Comparison of ENCODE assay signal across 9 cellular contexts in genomic region chr10:124389613-124390361, GRCh38. TPM values are rescaled to one million over a fixed set of nuclear protein-coding genes. Genes with fewer than 3 reads are reported as not detected.
DNase-seq lines count a peak whose midpoint lies in the region; ATAC-seq, FAIRE-seq and TF ChIP-seq lines count a peak whose summit lies in the region.
"Had no signal": no experiment of that assay in that cellular context is flagged by ENCODE, and none has a peak within 500 bp of the region (broad histone marks: within the 10 kb centered on the region; RNA-seq: fewer than 3 reads in every experiment).

No MANE protein-coding gene starts in this region.

- RAD21 ChIA-PET in GM12878 (lab: Charles Lee; ENCODE audit: unreplicated experiment), result interaction anchor here (0.8 to 6.0 kb wide), 13 partner anchors 9 to 399 kb away, joined by 3 to 90 read pairs (median 5); no protein-coding TSS in a partner anchor

- no peaks in the 10 kb centered on the region for H3K9me3 ChIP-seq in H9 (ENCODE audit: control insufficient read depth, low read depth, low read length)
- no peaks in the 10 kb centered on the region; the same call in 2 of the 3 replicates for H3K9me3 ChIP-seq in GM12878 (replicated peaks; ENCODE audit: control insufficient read depth, insufficient read depth, low read length)
- H3K9me3 ChIP-seq in naive thymus-derived CD4-positive, alpha-beta T cell (ENCODE audit: control insufficient read depth in 2 of 3, low read length in 3 of 3), result peaks cover 0 to 3% (median 0%) of the 10 kb centered on the region in 3 experiments
- H3K9me3 ChIP-seq: SJCRH30 had no signal

- H3K4me3 ChIP-seq in ACC112 (ENCODE audit: low read depth, low read length) (0 out of 2 replicates have a peak overlapping the region, but pooled peaks have one; percentile 17), GM12878 (no peak overlapping the region)
- H3K4me3 ChIP-seq in naive thymus-derived CD4-positive, alpha-beta T cell (ENCODE audit: low read length), result no peak overlapping the region

- H4K8ac ChIP-seq in H9 (replicated peaks; ENCODE audit: insufficient read length, low read depth, low read length), result no peak overlapping the region

- H3K4me2 ChIP-seq in H9 (ENCODE audit: insufficient read depth, insufficient read length, low read length) (peak overlapping the region; percentile 40), GM12878 (ENCODE audit: control insufficient read depth, insufficient read depth) (peak overlapping the region; percentile 63)

- H3K9ac ChIP-seq in H9 (ENCODE audit: extremely low read depth, insufficient read length, low read length) (no peak overlapping the region), GM12878 (ENCODE audit: control insufficient read depth, insufficient read depth, low read length) (no peak overlapping the region)

- TF ChIP-seq EP300 in GM12878 (IDR thresholded peaks at IDR 0.05; ENCODE audit: borderline replicate concordance in 1 of 2, control insufficient read depth in 1 of 2, low read depth in 2 of 2, low read length in 2 of 2), result no peak

- no peaks in the 10 kb centered on the region for H3K79me2 ChIP-seq in ACC112 (ENCODE audit: control insufficient read depth, insufficient read depth, low read length, unreplicated experiment)
- H3K79me2 ChIP-seq in H9 (ENCODE audit: insufficient read depth, low read length), result no peaks in the 10 kb centered on the region
- no peaks in the 10 kb centered on the region for H3K79me2 ChIP-seq in GM12878 (ENCODE audit: control insufficient read depth, insufficient read depth, low read length)

- H3K4me1 ChIP-seq in ACC112 (ENCODE audit: control insufficient read depth, insufficient read depth, low read length, unreplicated experiment), result no peaks in the 10 kb centered on the region
- peaks cover 2% of the 10 kb centered on the region; the same call in 1 of the 2 replicates for H3K4me1 ChIP-seq in H9 (ENCODE audit: insufficient read depth, low read length)
- no peaks in the 10 kb centered on the region for H3K4me1 ChIP-seq in GM12878 (ENCODE audit: control insufficient read depth, insufficient read depth, low read length)
- H3K4me1 ChIP-seq in naive thymus-derived CD4-positive, alpha-beta T cell (ENCODE audit: control insufficient read depth in 2 of 2, insufficient read depth in 2 of 2, low read length in 2 of 2), result peaks cover 4 to 5% of the 10 kb centered on the region in 2 donors
- H3K4me1 ChIP-seq: SJCRH30 had no signal

- no peak overlapping the region for H2BK20ac ChIP-seq in H9 (ENCODE audit: low read depth, low read length, poor library complexity, severe bottlenecking)

- H3K23ac ChIP-seq in H9 (ENCODE audit: insufficient read length, low read depth, low read length), result no peak overlapping the region

- no peak overlapping the region for H3T11ph ChIP-seq in H9 (ENCODE audit: low read length)

- H3K4me3 Mint-ChIP-seq in H9, result peak overlapping the region; percentile 31 to 56; a peak in 3 of 5 replicates
- H3K4me3 Mint-ChIP-seq in naive thymus-derived CD4-positive, alpha-beta T cell, result peak overlapping the region in 8 of 10 donors; percentile 9 to 67 (median 58)

- H4K91ac ChIP-seq in H9 (ENCODE audit: insufficient read length, low read depth, low read length), result no peak overlapping the region

- POLR2A ChIA-PET in GM12878 (lab: Charles Lee), result no interaction called here
- POLR2A ChIA-PET in naive thymus-derived CD4-positive, alpha-beta T cell (lab: Charles Lee), result interaction anchor here (0.6 to 1.0 kb wide), 4 partner anchors 14 to 582 kb away, joined by 3 read pairs; no protein-coding TSS in a partner anchor

- no peak overlapping the region for H2BK5ac ChIP-seq in H9 (ENCODE audit: insufficient read length, low read length)

- no peak for TF ChIP-seq RAD21 in GM12878 (IDR thresholded peaks at IDR 0.05; ENCODE audit: insufficient read depth, low read depth, low read length)

- H4K5ac ChIP-seq in H9 (ENCODE audit: insufficient read length, low read depth, low read length), result no peak overlapping the region

- intact Hi-C loops in GM12878 (cut with micrococcal nuclease; ENCODE audit: unreplicated experiment), result loop anchor here (1.0 to 10.0 kb wide), 5 partner anchors 103 to 395 kb away; no protein-coding TSS in a partner anchor
- intact Hi-C loops in naive thymus-derived CD4-positive, alpha-beta T cell (cut with micrococcal nuclease), result loop anchor here (1.0 to 10.0 kb wide), 11 partner anchors 14 to 1381 kb away; partner anchors contain the start of genes OAT (in 2 of the 2), IKZF5 (in 1 of the 2) and LHPP (in 1 of the 2)

- H3K36me3 ChIP-seq in ACC112 (ENCODE audit: insufficient read depth, low read length), result no peaks in the 10 kb centered on the region; the same call in 1 of the 2 replicates
- H3K36me3 ChIP-seq in GM12878 (ENCODE audit: control insufficient read depth in 2 of 2, insufficient read depth in 2 of 2, low read length in 1 of 2), result no peaks in the 10 kb centered on the region
- H3K36me3 ChIP-seq in naive thymus-derived CD4-positive, alpha-beta T cell (ENCODE audit: control insufficient read depth in 2 of 3, insufficient read depth in 3 of 3, low read length in 3 of 3), result no peaks in the 10 kb centered on the region
- H3K36me3 ChIP-seq: SJCRH30 had no signal

- no peak overlapping the region for H2AK5ac ChIP-seq in H9 (ENCODE audit: insufficient read length, low read length)

- H2AFZ ChIP-seq in ACC112 (ENCODE audit: low read length, unreplicated experiment) (peak overlapping the region; percentile 72), H9 (ENCODE audit: low read length) (peak overlapping the region; percentile 76), GM12878 (ENCODE audit: control insufficient read depth, low read depth, low read length) (peak overlapping the region; percentile 76)

- peaks cover 16% of the 10 kb centered on the region for H3K27me3 Mint-ChIP-seq in H9 (ENCODE audit: low read depth)
- peaks cover 0 to 5% (median 4%) of the 10 kb centered on the region in 5 donors for H3K27me3 Mint-ChIP-seq in naive thymus-derived CD4-positive, alpha-beta T cell

- CTCF ChIA-PET in GM12878 (lab: Yijun Ruan, JAX), result interaction anchor here (0.8 to 6.9 kb wide), 20 partner anchors 9 to 409 kb away, joined by 3 to 133 read pairs (median 5); no protein-coding TSS in a partner anchor
- CTCF ChIA-PET in naive thymus-derived CD4-positive, alpha-beta T cell (lab: Charles Lee), result interaction anchor here (0.6 to 7.1 kb wide), 16 partner anchors 10 to 1207 kb away, joined by 3 to 91 read pairs (median 3); no protein-coding TSS in a partner anchor

- no peak overlapping the region for H3K4ac ChIP-seq in H9 (ENCODE audit: low read depth, low read length)

- no peak overlapping the region for H3K18ac ChIP-seq in H9 (ENCODE audit: insufficient read length, low read depth, low read length)

- H3K27me3 ChIP-seq in ACC112 (ENCODE audit: insufficient read depth, low read length) (no peaks in the 10 kb centered on the region), H9 (ENCODE audit: insufficient read depth, low read length) (no peaks in the 10 kb centered on the region), GM12878 (replicated peaks in 1 of 2; ENCODE audit: control insufficient read depth in 2 of 2, insufficient read depth in 2 of 2, low read length in 1 of 2) (peaks cover 0 to 1% of the 10 kb centered on the region in 2 experiments; a peak in 2 of 4 replicates)
- H3K27me3 ChIP-seq in naive thymus-derived CD4-positive, alpha-beta T cell (ENCODE audit: control insufficient read depth in 2 of 2, insufficient read depth in 2 of 2, low read length in 2 of 2), result no peaks in the 10 kb centered on the region
- H3K27me3 ChIP-seq: SJCRH30 had no signal

- TF ChIP-seq CTCF in H9 (conservative IDR thresholded peaks at IDR 0.05) (no peak), GM12878 (IDR thresholded peaks at IDR 0.05 in 2 of 3, conservative IDR thresholded peaks at IDR 0.05 in 1 of 3; ENCODE audit: control insufficient read depth in 2 of 3, extremely low read depth in 1 of 3, insufficient read depth in 1 of 3, low read depth in 3 of 3, low read length in 3 of 3) (no peak)

- peak overlapping the region; percentile 46; the same call in 1 of the 2 replicates for H3K14ac ChIP-seq in H9 (ENCODE audit: insufficient read depth, low read length)

- no peaks in the 10 kb centered on the region for H3K36me3 Mint-ChIP-seq in H9 (ENCODE audit: insufficient read depth in 1 of 3, low read depth in 3 of 3)
- peaks cover 0 to 4% (median 0%) of the 10 kb centered on the region in 5 donors for H3K36me3 Mint-ChIP-seq in naive thymus-derived CD4-positive, alpha-beta T cell

- ATAC-seq in GM12878, result no peak
- ATAC-seq in naive thymus-derived CD4-positive, alpha-beta T cell, result no peak
- ATAC-seq in HG02763 (IDR thresholded peaks at IDR 0.05; ENCODE audit: unreplicated experiment), result no peak
- ATAC-seq in GM19395 (IDR thresholded peaks at IDR 0.05; ENCODE audit: unreplicated experiment), result no peak

- no peak overlapping the region for H2BK15ac ChIP-seq in H9 (ENCODE audit: low read depth, low read length)

- in situ Hi-C loops in GM12878 (cut with MboI), result loop anchor here (5.0 to 10.0 kb wide), 2 partner anchors 392 to 805 kb away; no protein-coding TSS in a partner anchor

- no peak for FAIRE-seq in GM12878 (lab: Jason Lieb, UNC)

- SMC1A ChIA-PET in GM12878 (lab: Charles Lee; ENCODE audit: uncharacterized antibody, unreplicated experiment), result interaction anchor here (0.8 to 6.3 kb wide), 12 partner anchors 14 to 399 kb away, joined by 3 to 57 read pairs (median 4); no protein-coding TSS in a partner anchor

- H4K20me1 ChIP-seq in H9 (ENCODE audit: control insufficient read depth, insufficient read depth, insufficient read length), result no peaks in the 10 kb centered on the region
- H4K20me1 ChIP-seq in GM12878 (ENCODE audit: control insufficient read depth, insufficient read depth), result no peaks in the 10 kb centered on the region

- peaks cover 15 to 37% of the 10 kb centered on the region in 2 experiments for H3K4me1 Mint-ChIP-seq in H9
- peaks cover 0 to 2% (median 0%) of the 10 kb centered on the region in 7 donors for H3K4me1 Mint-ChIP-seq in naive thymus-derived CD4-positive, alpha-beta T cell

- no peaks in the 10 kb centered on the region for H3K79me1 ChIP-seq in H9 (ENCODE audit: insufficient read depth, low read depth, low read length, poor library complexity, severe bottlenecking)

- H3K23me2 ChIP-seq in H9 (ENCODE audit: insufficient read length, low read depth, low read length, poor library complexity, severe bottlenecking), result peaks cover 4% of the 10 kb centered on the region

- H2BK12ac ChIP-seq in H9 (ENCODE audit: insufficient read length, low read depth, low read length), result no peak overlapping the region

- no peak for TF ChIP-seq POLR2A in GM12878 (IDR thresholded peaks at IDR 0.05; ENCODE audit: low read depth, low read length)

- no CpG with 5 or more reads among the region's 26 CpGs for WGBS in H9 (ENCODE audit: extremely low coverage, insufficient read length, low lambda C conversion rate)
- WGBS in GM12878 (ENCODE audit: insufficient coverage, insufficient replicate concordance, low lambda C conversion rate, missing lambda C conversion rate), result 60% methylated on average over 26 of the region's 26 CpGs

- H3K27ac ChIP-seq in ACC112 (ENCODE audit: low read depth, low read length) (no peak overlapping the region), H9 (ENCODE audit: insufficient read length, low read depth, low read length) (no peak overlapping the region), GM12878 (ENCODE audit: control insufficient read depth, insufficient read depth) (no peak overlapping the region)
- no peak overlapping the region for H3K27ac ChIP-seq in naive thymus-derived CD4-positive, alpha-beta T cell (ENCODE audit: low read depth, low read length)
- H3K27ac ChIP-seq: SJCRH30 had no signal

- H3K9me3 Mint-ChIP-seq in H9, result no peaks in the 10 kb centered on the region
- peaks cover 0 to 5% (median 0%) of the 10 kb centered on the region in 11 donors for H3K9me3 Mint-ChIP-seq in naive thymus-derived CD4-positive, alpha-beta T cell

- no peak for DNase-seq in H9
- DNase-seq in GM12878 (ENCODE audit: low read depth, low spot score), result no peak
- DNase-seq in naive thymus-derived CD4-positive, alpha-beta T cell, result no peak
- DNase-seq in NCI-H2227 (lab: John Stamatoyannopoulos, UW; ENCODE audit: unreplicated experiment), result no peak
- no peak for DNase-seq in NCI-H510A treated with DMSO at 0.1 percent for 48 hours (lab: John Stamatoyannopoulos, UW)

- no peak overlapping the region for H3K56ac ChIP-seq in H9 (ENCODE audit: insufficient read length, low read depth, low read length)

- no peak overlapping the region for H3K27ac Mint-ChIP-seq in H9
- H3K27ac Mint-ChIP-seq in naive thymus-derived CD4-positive, alpha-beta T cell, result peak overlapping the region in 1 of 9 donors; percentile 49

- no peak overlapping the region for H2BK120ac ChIP-seq in H9 (ENCODE audit: low read depth, low read length, poor library complexity, severe bottlenecking)

- no TSS peak for BruUV-seq in GM12878 (replicated peaks; lab: Mats Ljungman, UMichigan)

RNA-seq across cellular contexts. Expression of gene OAT, which starts 28.9 kb away (rescaled TPM):
- total RNA-seq in H9 (2021) (65.2 and 67.9 TPM in 2 replicates), GM12878 (2014; rRNA removed) (1.2 and 1.3 TPM in 2 replicates), GM12878 (2014; rRNA removed; fragmentation: Illumina TruSeq; extraction: Trizol) (1.4 and 1.5 TPM in 2 replicates), GM12878 (2021) (1.2 and 1.8 TPM in 2 replicates)
- total RNA-seq in GM12878 (2013; cell fraction: nucleolus; rRNA removed), result 0.79 and 3.2 TPM in 2 replicates
- polyA plus RNA-seq in GM12878 (2011; ENCODE audit: low read depth), result 6.5 TPM
- polyA plus RNA-seq in GM12878 (2011; rRNA removed) (9.8 and 12.2 TPM in 2 replicates), GM12878 (2014; fragmentation: Illumina TruSeq; extraction: Trizol) (1.1 and 1.4 TPM in 2 replicates), GM12878 (2014; fragmentation: Nextera tagmentation; extraction: Ambion mirVana) (1 to 10 TPM; 1.8 to 2.5 TPM), GM12878 (2014; rRNA removed) (1.4 and 1.6 TPM in 2 replicates), GM12878 (2016; fragmentation: Nextera tagmentation; extraction: Ambion mirVana) (1 to 10 TPM; 1.5 to 3.5 TPM)
- 4.3 and 5.0 TPM in 2 replicates for polyA plus RNA-seq in GM12878 (2011; cell fraction: cytosol; rRNA removed)
- polyA plus RNA-seq in GM12878 (2011; cell fraction: nucleus; rRNA removed), result 2.7 and 4.0 TPM in 2 replicates
- 6.3 and 10.0 TPM in 2 replicates for polyA plus RNA-seq in GM12878 (2012)
- polyA minus RNA-seq in GM12878 (2011; rRNA and poly(A)+ RNA removed), result 3.7 and 5.0 TPM in 2 replicates
- polyA minus RNA-seq in GM12878 (2011; cell fraction: cytosol; rRNA and poly(A)+ RNA removed), result 1.9 and 2.2 TPM in 2 replicates
- polyA minus RNA-seq in GM12878 (2011; cell fraction: nucleus; rRNA and poly(A)+ RNA removed), result 1.1 TPM in 2 replicates
- 10 to 100 TPM; 29.6 to 47.0 (median 39.1) TPM for total RNA-seq in naive thymus-derived CD4-positive, alpha-beta T cell
- polyA plus RNA-seq in naive thymus-derived CD4-positive, alpha-beta T cell, result 10 to 100 TPM; 78.9 to 80.0 TPM

Comparison
In these comparisons a context has a peak if more than half of its experiments do, and no peak if none do; other contexts are left out.
1. RNA of gene OAT, which starts 28.9 kb away (total RNA-seq): 65.2 to 67.9 TPM in H9 and 29.6 to 47.0 TPM in naive thymus-derived CD4-positive, alpha-beta T cell; 0.79 to 3.2 TPM in GM12878; every median in the first group is over 4 times any median in the second.
2. Peak in every context shown above with its lines, with median percentiles within 50 percentile points of each other: H2AFZ ChIP-seq.